25 cellular contexts compared by ENCODE assay signal in the genomic region with DNA sequence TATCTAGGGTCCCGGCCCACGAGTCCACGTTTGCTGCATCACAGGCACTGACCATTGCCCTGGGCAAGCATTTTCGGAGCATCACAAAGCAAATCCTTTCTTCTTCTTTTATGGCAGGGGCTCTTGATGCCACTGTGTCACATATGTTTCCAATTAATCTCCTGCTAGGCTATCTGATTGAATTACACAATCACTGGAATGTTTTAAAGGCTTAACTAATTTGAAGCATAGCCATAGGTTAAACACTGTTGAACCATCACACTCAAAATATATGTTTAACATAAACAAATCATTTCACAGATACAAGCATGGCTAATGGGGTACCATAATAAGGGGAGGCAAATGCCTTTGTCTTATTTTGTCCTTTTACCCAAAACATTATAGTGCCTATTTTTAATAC.
"Had no signal": no experiment of that assay in that cellular context is flagged by ENCODE, and none has a peak within 500 bp of the region (broad histone marks: within the 10 kb centered on the region; RNA-seq: fewer than 3 reads in every experiment).

No MANE protein-coding gene starts in this region.

- H3K9ac ChIP-seq: parathyroid adenoma had no signal

- H3K4me3 Mint-ChIP-seq: memory B cell; naive B cell; natural killer cell treated with Interleukin-12 subunit alpha and Interleukin-12 subunit beta and Interleukin-15 and Interleukin-18, amount 100 ng/mL, for 72 hours; neural crest cell; stimulated activated naive CD8-positive, alpha-beta T cell treated with anti-CD3 and anti-CD28 coated beads, Interleukin-15, amount 100 ng/mL, for 72 hours had no signal

- H3K27me3 Mint-ChIP-seq: memory B cell; naive B cell; natural killer cell treated with Interleukin-12 subunit alpha and Interleukin-12 subunit beta and Interleukin-15 and Interleukin-18, amount 100 ng/mL, for 72 hours; progenitor cell of endocrine pancreas; stimulated activated naive CD8-positive, alpha-beta T cell treated with anti-CD3 and anti-CD28 coated beads, Interleukin-15, amount 100 ng/mL, for 72 hours had no signal

- ATAC-seq: gastrocnemius medialis; mucosa of descending colon; natural killer cell treated with Interleukin-12 subunit alpha and Interleukin-12 subunit beta and Interleukin-15 and Interleukin-18, amount 100 ng/mL, for 72 hours; right lobe of liver; stimulated activated naive CD8-positive, alpha-beta T cell treated with anti-CD3 and anti-CD28 coated beads, Interleukin-15, amount 100 ng/mL, for 72 hours; upper lobe of right lung had no signal

- DNase-seq: dorsolateral prefrontal cortex; effector CD4-positive, alpha-beta T cell; gastrocnemius medialis; head of caudate nucleus; mucosa of descending colon; naive B cell; right lobe of liver; small intestine; stimulated activated CD4-positive, alpha-beta T cell treated with anti-CD3 and anti-CD28 coated beads, Interleukin-12 subunit alpha, Interleukin-12 subunit beta, amount 100 ng/mL, for 4 hours; stimulated activated CD4-positive, alpha-beta T cell treated with anti-CD3 and anti-CD28 coated beads, Interleukin-1b, Interleukin-23, amount 100 ng/mL, for 48 hours; stimulated activated CD4-positive, alpha-beta T cell treated with anti-CD3 and anti-CD28 coated beads, Interleukin-4, amount 100 ng/mL, for 1 hour; stimulated activated CD8-positive, alpha-beta memory T cell treated with anti-CD3 and anti-CD28 coated beads, Interleukin-4, amount 100 ng/mL, for 48 hours; stimulated activated naive CD4-positive, alpha-beta T cell; stimulated activated naive CD8-positive, alpha-beta T cell treated with anti-CD3 and anti-CD28 coated beads, Interleukin-15, amount 100 ng/mL, for 72 hours; transverse colon; upper lobe of right lung; uterus had no signal

- H3K27ac ChIP-seq: dorsolateral prefrontal cortex, gastrocnemius medialis, neutrophil, parathyroid adenoma, right lobe of liver, suprapubic skin, transverse colon, upper lobe of right lung, uterus had no signal

- H3K36me3 Mint-ChIP-seq: memory B cell; naive B cell; natural killer cell treated with Interleukin-12 subunit alpha and Interleukin-12 subunit beta and Interleukin-15 and Interleukin-18, amount 100 ng/mL, for 72 hours had no signal

- H3K4me3 ChIP-seq: dorsolateral prefrontal cortex, gastrocnemius medialis, lung, mucosa of descending colon, right lobe of liver, suprapubic skin, transverse colon, upper lobe of right lung, uterus had no signal

- H3K4me1 ChIP-seq: gastrocnemius medialis, parathyroid adenoma, right lobe of liver, suprapubic skin, transverse colon, upper lobe of right lung, uterus had no signal

- H3K36me3 ChIP-seq: gastrocnemius medialis, neutrophil, right lobe of liver, suprapubic skin, transverse colon, upper lobe of right lung, uterus had no signal

- H3K27ac Mint-ChIP-seq: memory B cell; naive B cell; natural killer cell treated with Interleukin-12 subunit alpha and Interleukin-12 subunit beta and Interleukin-15 and Interleukin-18, amount 100 ng/mL, for 72 hours; progenitor cell of endocrine pancreas; stimulated activated naive CD8-positive, alpha-beta T cell treated with anti-CD3 and anti-CD28 coated beads, Interleukin-15, amount 100 ng/mL, for 72 hours had no signal

- H3K79me2 ChIP-seq: parathyroid adenoma had no signal

- H3K4me1 Mint-ChIP-seq: memory B cell; naive B cell; neural crest cell; stimulated activated naive CD8-positive, alpha-beta T cell treated with anti-CD3 and anti-CD28 coated beads, Interleukin-15, amount 100 ng/mL, for 72 hours had no signal

- H3K9me3 ChIP-seq: gastrocnemius medialis, mucosa of descending colon, neutrophil, right lobe of liver, suprapubic skin, uterus had no signal

- H3K27me3 ChIP-seq: dorsolateral prefrontal cortex, gastrocnemius medialis, neutrophil, right lobe of liver, suprapubic skin, transverse colon, upper lobe of right lung, uterus had no signal

- H3K9me3 Mint-ChIP-seq: stimulated activated naive CD8-positive, alpha-beta T cell treated with anti-CD3 and anti-CD28 coated beads, Interleukin-15, amount 100 ng/mL, for 72 hours had no signal

- H2AFZ ChIP-seq: parathyroid adenoma had no signal
